In the genomic region with DNA sequence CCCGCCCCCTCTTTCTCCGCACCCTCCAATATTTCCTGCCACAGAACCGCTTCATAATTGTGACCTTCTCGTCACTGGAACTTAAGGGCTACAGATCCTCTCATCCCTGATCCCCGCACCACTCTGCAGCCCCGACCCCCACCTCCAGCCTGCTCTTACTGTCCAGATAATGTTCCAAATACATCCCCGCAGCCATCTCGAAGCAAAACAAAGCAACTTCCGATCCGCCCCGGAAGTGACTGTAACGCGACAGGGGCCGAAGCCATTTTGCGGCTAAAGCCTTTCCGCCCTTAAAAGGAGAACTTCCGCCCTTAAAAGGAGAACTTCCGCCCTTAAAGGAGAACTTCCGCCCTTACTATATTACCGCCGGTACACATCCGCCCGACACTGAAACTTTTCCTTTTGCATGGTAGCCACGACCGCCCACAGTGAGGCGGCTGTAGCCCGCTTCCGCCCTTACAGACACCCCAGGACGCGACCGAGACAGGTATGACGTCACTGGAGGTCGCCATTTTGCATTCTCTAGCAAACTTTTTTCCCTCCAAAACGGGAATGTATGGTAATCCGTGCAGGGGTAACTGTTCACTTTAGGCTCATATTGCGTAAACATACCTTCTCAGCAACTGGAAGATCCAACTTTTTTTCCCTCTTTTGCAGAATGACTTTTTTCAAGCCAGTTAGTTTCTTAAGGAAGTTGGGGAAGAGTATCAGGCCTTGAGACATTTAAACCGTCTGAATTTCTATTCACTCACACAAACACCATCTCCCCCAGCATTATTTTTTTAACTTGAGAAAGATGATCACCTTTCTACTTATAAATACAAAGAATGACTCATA, we compare ENCODE assay signal across 1 cellular context.
A peak's percentile ranks its signal among the peaks of the same experiment; 100 is the strongest.
TF ChIP-seq lines count a peak whose summit lies in the region.

A gene (minus strand): TSS at position 214 of the 837 bp plus-strand sequence. CDS start 18 bp downstream, at position 196.

TF ChIP-seq in HepG2, 621 proteins besides CTCF, POLR2A, EP300 and RAD21 (continued from another document and continues in another):
- TF ChIP-seq, protein P1, sequence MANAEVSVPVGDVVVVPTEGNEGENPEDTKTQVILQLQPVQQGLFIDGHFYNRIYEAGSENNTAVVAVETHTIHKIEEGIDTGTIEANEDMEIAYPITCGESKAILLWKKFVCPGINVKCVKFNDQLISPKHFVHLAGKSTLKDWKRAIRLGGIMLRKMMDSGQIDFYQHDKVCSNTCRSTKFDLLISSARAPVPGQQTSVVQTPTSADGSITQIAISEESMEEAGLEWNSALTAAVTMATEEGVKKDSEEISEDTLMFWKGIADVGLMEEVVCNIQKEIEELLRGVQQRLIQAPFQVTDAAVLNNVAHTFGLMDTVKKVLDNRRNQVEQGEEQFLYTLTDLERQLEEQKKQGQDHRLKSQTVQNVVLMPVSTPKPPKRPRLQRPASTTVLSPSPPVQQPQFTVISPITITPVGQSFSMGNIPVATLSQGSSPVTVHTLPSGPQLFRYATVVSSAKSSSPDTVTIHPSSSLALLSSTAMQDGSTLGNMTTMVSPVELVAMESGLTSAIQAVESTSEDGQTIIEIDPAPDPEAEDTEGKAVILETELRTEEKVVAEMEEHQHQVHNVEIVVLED (CRISPR knock-in tag; IDR thresholded peaks at IDR 0.05; ENCODE audit: borderline replicate concordance), result peak; percentile 94
- TF ChIP-seq, protein P2, sequence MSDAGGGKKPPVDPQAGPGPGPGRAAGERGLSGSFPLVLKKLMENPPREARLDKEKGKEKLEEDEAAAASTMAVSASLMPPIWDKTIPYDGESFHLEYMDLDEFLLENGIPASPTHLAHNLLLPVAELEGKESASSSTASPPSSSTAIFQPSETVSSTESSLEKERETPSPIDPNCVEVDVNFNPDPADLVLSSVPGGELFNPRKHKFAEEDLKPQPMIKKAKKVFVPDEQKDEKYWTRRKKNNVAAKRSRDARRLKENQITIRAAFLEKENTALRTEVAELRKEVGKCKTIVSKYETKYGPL (CRISPR knock-in tag; IDR thresholded peaks at IDR 0.05), result 0 out of 2 replicates have a peak, but pooled peaks have one; percentile 26
- TF ChIP-seq ZNF749 (CRISPR knock-in tag; IDR thresholded peaks at IDR 0.05; ENCODE audit: borderline replicate concordance) (no peak), ZNF674 (CRISPR knock-in tag; IDR thresholded peaks at IDR 0.05; ENCODE audit: low read depth) (no peak), FOXC1 (CRISPR knock-in tag; IDR thresholded peaks at IDR 0.05; ENCODE audit: borderline replicate concordance) (peak; percentile 73; the same call in 1 of the 2 replicates), ZMYM2 (CRISPR knock-in tag; IDR thresholded peaks at IDR 0.05) (peak; percentile 58), ZNF496 (CRISPR knock-in tag; IDR thresholded peaks at IDR 0.05; ENCODE audit: insufficient replicate concordance) (no peak), ZMAT3 (CRISPR knock-in tag; conservative IDR thresholded peaks at IDR 0.05) (0 out of 2 replicates have a peak, but pooled peaks have one; percentile 43), ZNF160 (CRISPR knock-in tag; IDR thresholded peaks at IDR 0.05) (0 out of 2 replicates have a peak, but pooled peaks have one; percentile 20), NR2F6 (IDR thresholded peaks at IDR 0.05) (no peak), NR2F6 (CRISPR knock-in tag; IDR thresholded peaks at IDR 0.05) (no peak), GPN1 (CRISPR knock-in tag; IDR thresholded peaks at IDR 0.05; ENCODE audit: borderline replicate concordance) (no peak), SALL1 (CRISPR knock-in tag; IDR thresholded peaks at IDR 0.05) (peak; percentile 66; the same call in 1 of the 2 replicates), ZNF17 (CRISPR knock-in tag; IDR thresholded peaks at IDR 0.05) (peak; percentile 76; the same call in 1 of the 2 replicates), XBP1 (CRISPR knock-in tag; IDR thresholded peaks at IDR 0.05) (0 out of 2 replicates have a peak, but pooled peaks have one; percentile 76), ZNF746 (CRISPR knock-in tag; IDR thresholded peaks at IDR 0.05) (peak; percentile 51; the same call in 1 of the 2 replicates), EED (CRISPR knock-in tag; IDR thresholded peaks at IDR 0.05) (0 out of 2 replicates have a peak, but pooled peaks have one; percentile 39), EHMT2 (IDR thresholded peaks at IDR 0.05; ENCODE audit: borderline replicate concordance, low read depth, low read length) (peak; percentile 87)
- TF ChIP-seq, protein P3, sequence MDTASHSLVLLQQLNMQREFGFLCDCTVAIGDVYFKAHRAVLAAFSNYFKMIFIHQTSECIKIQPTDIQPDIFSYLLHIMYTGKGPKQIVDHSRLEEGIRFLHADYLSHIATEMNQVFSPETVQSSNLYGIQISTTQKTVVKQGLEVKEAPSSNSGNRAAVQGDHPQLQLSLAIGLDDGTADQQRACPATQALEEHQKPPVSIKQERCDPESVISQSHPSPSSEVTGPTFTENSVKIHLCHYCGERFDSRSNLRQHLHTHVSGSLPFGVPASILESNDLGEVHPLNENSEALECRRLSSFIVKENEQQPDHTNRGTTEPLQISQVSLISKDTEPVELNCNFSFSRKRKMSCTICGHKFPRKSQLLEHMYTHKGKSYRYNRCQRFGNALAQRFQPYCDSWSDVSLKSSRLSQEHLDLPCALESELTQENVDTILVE (CRISPR knock-in tag; IDR thresholded peaks at IDR 0.05), result peak; percentile 72; the same call in 1 of the 2 replicates
- TF ChIP-seq, protein P4, sequence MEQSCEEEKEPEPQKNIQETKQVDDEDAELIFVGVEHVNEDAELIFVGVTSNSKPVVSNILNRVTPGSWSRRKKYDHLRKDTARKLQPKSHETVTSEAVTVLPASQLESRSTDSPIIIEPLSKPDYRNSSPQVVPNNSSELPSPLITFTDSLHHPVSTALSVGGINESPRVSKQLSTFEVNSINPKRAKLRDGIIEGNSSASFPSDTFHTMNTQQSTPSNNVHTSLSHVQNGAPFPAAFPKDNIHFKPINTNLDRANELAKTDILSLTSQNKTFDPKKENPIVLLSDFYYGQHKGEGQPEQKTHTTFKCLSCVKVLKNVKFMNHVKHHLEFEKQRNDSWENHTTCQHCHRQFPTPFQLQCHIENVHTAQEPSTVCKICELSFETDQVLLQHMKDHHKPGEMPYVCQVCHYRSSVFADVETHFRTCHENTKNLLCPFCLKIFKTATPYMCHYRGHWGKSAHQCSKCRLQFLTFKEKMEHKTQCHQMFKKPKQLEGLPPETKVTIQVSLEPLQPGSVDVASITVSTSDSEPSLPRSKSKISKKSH (CRISPR knock-in tag; IDR thresholded peaks at IDR 0.05; ENCODE audit: borderline replicate concordance), result peak; percentile 51; the same call in 1 of the 2 replicates
- TF ChIP-seq, protein P5, sequence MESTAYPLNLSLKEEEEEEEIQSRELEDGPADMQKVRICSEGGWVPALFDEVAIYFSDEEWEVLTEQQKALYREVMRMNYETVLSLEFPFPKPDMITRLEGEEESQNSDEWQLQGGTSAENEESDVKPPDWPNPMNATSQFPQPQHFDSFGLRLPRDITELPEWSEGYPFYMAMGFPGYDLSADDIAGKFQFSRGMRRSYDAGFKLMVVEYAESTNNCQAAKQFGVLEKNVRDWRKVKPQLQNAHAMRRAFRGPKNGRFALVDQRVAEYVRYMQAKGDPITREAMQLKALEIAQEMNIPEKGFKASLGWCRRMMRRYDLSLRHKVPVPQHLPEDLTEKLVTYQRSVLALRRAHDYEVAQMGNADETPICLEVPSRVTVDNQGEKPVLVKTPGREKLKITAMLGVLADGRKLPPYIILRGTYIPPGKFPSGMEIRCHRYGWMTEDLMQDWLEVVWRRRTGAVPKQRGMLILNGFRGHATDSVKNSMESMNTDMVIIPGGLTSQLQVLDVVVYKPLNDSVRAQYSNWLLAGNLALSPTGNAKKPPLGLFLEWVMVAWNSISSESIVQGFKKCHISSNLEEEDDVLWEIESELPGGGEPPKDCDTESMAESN (CRISPR knock-in tag; conservative IDR thresholded peaks at IDR 0.05), result peak; percentile 31; the same call in 1 of the 2 replicates
- TF ChIP-seq, protein P6, sequence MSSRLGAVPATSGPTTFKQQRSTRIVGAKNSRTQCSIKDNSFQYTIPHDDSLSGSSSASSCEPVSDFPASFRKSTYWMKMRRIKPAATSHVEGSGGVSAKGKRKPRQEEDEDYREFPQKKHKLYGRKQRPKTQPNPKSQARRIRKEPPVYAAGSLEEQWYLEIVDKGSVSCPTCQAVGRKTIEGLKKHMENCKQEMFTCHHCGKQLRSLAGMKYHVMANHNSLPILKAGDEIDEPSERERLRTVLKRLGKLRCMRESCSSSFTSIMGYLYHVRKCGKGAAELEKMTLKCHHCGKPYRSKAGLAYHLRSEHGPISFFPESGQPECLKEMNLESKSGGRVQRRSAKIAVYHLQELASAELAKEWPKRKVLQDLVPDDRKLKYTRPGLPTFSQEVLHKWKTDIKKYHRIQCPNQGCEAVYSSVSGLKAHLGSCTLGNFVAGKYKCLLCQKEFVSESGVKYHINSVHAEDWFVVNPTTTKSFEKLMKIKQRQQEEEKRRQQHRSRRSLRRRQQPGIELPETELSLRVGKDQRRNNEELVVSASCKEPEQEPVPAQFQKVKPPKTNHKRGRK (CRISPR knock-in tag; IDR thresholded peaks at IDR 0.05), result no peak
- TF ChIP-seq, protein P7, sequence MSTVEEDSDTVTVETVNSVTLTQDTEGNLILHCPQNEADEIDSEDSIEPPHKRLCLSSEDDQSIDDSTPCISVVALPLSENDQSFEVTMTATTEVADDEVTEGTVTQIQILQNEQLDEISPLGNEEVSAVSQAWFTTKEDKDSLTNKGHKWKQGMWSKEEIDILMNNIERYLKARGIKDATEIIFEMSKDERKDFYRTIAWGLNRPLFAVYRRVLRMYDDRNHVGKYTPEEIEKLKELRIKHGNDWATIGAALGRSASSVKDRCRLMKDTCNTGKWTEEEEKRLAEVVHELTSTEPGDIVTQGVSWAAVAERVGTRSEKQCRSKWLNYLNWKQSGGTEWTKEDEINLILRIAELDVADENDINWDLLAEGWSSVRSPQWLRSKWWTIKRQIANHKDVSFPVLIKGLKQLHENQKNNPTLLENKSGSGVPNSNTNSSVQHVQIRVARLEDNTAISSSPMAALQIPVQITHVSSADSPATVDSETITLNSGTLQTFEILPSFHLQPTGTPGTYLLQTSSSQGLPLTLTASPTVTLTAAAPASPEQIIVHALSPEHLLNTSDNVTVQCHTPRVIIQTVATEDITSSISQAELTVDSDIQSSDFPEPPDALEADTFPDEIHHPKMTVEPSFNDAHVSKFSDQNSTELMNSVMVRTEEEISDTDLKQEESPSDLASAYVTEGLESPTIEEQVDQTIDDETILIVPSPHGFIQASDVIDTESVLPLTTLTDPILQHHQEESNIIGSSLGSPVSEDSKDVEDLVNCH (CRISPR knock-in tag; IDR thresholded peaks at IDR 0.05), result no peak
- TF ChIP-seq, protein P8, sequence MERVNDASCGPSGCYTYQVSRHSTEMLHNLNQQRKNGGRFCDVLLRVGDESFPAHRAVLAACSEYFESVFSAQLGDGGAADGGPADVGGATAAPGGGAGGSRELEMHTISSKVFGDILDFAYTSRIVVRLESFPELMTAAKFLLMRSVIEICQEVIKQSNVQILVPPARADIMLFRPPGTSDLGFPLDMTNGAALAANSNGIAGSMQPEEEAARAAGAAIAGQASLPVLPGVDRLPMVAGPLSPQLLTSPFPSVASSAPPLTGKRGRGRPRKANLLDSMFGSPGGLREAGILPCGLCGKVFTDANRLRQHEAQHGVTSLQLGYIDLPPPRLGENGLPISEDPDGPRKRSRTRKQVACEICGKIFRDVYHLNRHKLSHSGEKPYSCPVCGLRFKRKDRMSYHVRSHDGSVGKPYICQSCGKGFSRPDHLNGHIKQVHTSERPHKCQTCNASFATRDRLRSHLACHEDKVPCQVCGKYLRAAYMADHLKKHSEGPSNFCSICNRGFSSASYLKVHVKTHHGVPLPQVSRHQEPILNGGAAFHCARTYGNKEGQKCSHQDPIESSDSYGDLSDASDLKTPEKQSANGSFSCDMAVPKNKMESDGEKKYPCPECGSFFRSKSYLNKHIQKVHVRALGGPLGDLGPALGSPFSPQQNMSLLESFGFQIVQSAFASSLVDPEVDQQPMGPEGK (CRISPR knock-in tag; IDR thresholded peaks at IDR 0.05), result peak; percentile 83
- TF ChIP-seq, protein P9, sequence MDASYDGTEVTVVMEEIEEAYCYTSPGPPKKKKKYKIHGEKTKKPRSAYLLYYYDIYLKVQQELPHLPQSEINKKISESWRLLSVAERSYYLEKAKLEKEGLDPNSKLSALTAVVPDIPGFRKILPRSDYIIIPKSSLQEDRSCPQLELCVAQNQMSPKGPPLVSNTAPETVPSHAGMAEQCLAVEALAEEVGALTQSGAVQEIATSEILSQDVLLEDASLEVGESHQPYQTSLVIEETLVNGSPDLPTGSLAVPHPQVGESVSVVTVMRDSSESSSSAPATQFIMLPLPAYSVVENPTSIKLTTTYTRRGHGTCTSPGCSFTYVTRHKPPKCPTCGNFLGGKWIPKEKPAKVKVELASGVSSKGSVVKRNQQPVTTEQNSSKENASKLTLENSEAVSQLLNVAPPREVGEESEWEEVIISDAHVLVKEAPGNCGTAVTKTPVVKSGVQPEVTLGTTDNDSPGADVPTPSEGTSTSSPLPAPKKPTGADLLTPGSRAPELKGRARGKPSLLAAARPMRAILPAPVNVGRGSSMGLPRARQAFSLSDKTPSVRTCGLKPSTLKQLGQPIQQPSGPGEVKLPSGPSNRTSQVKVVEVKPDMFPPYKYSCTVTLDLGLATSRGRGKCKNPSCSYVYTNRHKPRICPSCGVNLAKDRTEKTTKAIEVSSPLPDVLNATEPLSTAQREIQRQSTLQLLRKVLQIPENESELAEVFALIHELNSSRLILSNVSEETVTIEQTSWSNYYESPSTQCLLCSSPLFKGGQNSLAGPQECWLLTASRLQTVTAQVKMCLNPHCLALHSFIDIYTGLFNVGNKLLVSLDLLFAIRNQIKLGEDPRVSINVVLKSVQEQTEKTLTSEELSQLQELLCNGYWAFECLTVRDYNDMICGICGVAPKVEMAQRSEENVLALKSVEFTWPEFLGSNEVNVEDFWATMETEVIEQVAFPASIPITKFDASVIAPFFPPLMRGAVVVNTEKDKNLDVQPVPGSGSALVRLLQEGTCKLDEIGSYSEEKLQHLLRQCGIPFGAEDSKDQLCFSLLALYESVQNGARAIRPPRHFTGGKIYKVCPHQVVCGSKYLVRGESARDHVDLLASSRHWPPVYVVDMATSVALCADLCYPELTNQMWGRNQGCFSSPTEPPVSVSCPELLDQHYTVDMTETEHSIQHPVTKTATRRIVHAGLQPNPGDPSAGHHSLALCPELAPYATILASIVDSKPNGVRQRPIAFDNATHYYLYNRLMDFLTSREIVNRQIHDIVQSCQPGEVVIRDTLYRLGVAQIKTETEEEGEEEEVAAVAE (CRISPR knock-in tag; IDR thresholded peaks at IDR 0.05; ENCODE audit: borderline replicate concordance), result peak; percentile 38; the same call in 1 of the 2 replicates
- TF ChIP-seq, protein P10, sequence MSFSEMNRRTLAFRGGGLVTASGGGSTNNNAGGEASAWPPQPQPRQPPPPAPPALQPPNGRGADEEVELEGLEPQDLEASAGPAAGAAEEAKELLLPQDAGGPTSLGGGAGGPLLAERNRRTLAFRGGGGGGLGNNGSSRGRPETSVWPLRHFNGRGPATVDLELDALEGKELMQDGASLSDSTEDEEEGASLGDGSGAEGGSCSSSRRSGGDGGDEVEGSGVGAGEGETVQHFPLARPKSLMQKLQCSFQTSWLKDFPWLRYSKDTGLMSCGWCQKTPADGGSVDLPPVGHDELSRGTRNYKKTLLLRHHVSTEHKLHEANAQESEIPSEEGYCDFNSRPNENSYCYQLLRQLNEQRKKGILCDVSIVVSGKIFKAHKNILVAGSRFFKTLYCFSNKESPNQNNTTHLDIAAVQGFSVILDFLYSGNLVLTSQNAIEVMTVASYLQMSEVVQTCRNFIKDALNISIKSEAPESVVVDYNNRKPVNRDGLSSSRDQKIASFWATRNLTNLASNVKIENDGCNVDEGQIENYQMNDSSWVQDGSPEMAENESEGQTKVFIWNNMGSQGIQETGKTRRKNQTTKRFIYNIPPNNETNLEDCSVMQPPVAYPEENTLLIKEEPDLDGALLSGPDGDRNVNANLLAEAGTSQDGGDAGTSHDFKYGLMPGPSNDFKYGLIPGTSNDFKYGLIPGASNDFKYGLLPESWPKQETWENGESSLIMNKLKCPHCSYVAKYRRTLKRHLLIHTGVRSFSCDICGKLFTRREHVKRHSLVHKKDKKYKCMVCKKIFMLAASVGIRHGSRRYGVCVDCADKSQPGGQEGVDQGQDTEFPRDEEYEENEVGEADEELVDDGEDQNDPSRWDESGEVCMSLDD (CRISPR knock-in tag; IDR thresholded peaks at IDR 0.05; ENCODE audit: borderline replicate concordance), result peak; percentile 90; the same call in 1 of the 2 replicates
